Comparison of ENCODE assay signal across 9 cellular contexts in genomic region chr3:151170280-151170679, GRCh38. TPM values are rescaled to one million over a fixed set of nuclear protein-coding genes. Genes with fewer than 3 reads are reported as not detected.
DNase-seq lines count a peak whose midpoint lies in the region; ATAC-seq and TF ChIP-seq lines count a peak whose summit lies in the region.
"Not testable (repeated sequence)": the region's sequence is repeated elsewhere in the genome, so short reads cannot be mapped to it uniquely, and the experiment has no call there.
"Had no signal": no experiment of that assay in that cellular context is flagged by ENCODE, and none has a peak within 500 bp of the region (broad histone marks: within the 10 kb centered on the region; RNA-seq: fewer than 3 reads in every experiment).

No MANE protein-coding gene starts in this region.

- H3K4me3 ChIP-seq in lower lobe of right lung, sigmoid colon, stomach: not testable (repeated sequence)

- TF ChIP-seq POLR2A in sigmoid colon (IDR thresholded peaks at IDR 0.05); stomach (IDR thresholded peaks at IDR 0.05): not testable (repeated sequence)

- peaks cover 45 to 50% (median 47%) of the 10 kb centered on the region in 3 donors for H3K4me1 Mint-ChIP-seq in T-cell
- H3K4me1 Mint-ChIP-seq in activated CD8-positive, alpha-beta memory T cell treated with anti-CD3 and anti-CD28 coated beads, Interleukin-2, amount 10 ng/mL, durations not matched to agents 7 days and 5 days = peaks cover 51% of the 10 kb centered on the region
- H3K4me1 Mint-ChIP-seq in activated naive CD8-positive, alpha-beta T cell treated with anti-CD3 and anti-CD28 coated beads, Interleukin-2, amount 50 U/mL, for 24 hours = peaks cover 42% of the 10 kb centered on the region

- not testable (repeated sequence) for TF ChIP-seq EP300 in sigmoid colon (IDR thresholded peaks at IDR 0.05); stomach (IDR thresholded peaks at IDR 0.05)

- CTCF ChIA-PET in T-cell (lab: Charles Lee) = interaction anchor here (0.6 to 3.8 kb wide), 4 partner anchors 29 to 883 kb away, joined by 3 to 24 read pairs (median 5); no protein-coding TSS in a partner anchor
- CTCF ChIA-PET in activated CD8-positive, alpha-beta memory T cell treated with anti-CD3 and anti-CD28 coated beads, Interleukin-2, amount 10 ng/mL, durations not matched to agents 7 days and 5 days (lab: Charles Lee) = interaction anchor here (0.9 to 6.1 kb wide), 7 partner anchors 13 to 108 kb away, joined by 3 to 118 read pairs (median 7); partner anchors contain the start of genes GPR171 and P2RY14

- peak overlapping the region; percentile 84 to 89 for H3K27ac Mint-ChIP-seq in T-cell
- peak overlapping the region; percentile 94 for H3K27ac Mint-ChIP-seq in activated CD8-positive, alpha-beta memory T cell treated with anti-CD3 and anti-CD28 coated beads, Interleukin-2, amount 10 ng/mL, durations not matched to agents 7 days and 5 days
- peak overlapping the region; percentile 85 for H3K27ac Mint-ChIP-seq in activated naive CD8-positive, alpha-beta T cell treated with anti-CD3 and anti-CD28 coated beads, Interleukin-2, amount 50 U/mL, for 24 hours

- H3K9me3 ChIP-seq in lower lobe of right lung, sigmoid colon, stomach: not testable (repeated sequence)

- H3K4me1 ChIP-seq in lower lobe of right lung (peaks cover 28% of the 10 kb centered on the region), stomach (peaks cover 0 to 27% (median 4%) of the 10 kb centered on the region in 4 donors)
- H3K4me1 ChIP-seq in sigmoid colon = not testable (repeated sequence)

- not testable (repeated sequence) for H3K9me3 Mint-ChIP-seq in T-cell; activated CD8-positive, alpha-beta memory T cell treated with anti-CD3 and anti-CD28 coated beads, Interleukin-2, amount 10 ng/mL, durations not matched to agents 7 days and 5 days (ENCODE audit: low read depth); activated naive CD8-positive, alpha-beta T cell treated with anti-CD3 and anti-CD28 coated beads, Interleukin-2, amount 50 U/mL, for 24 hours

- not testable (repeated sequence) for H3K36me3 Mint-ChIP-seq in T-cell; activated CD8-positive, alpha-beta memory T cell treated with anti-CD3 and anti-CD28 coated beads, Interleukin-2, amount 10 ng/mL, durations not matched to agents 7 days and 5 days; activated naive CD8-positive, alpha-beta T cell treated with anti-CD3 and anti-CD28 coated beads, Interleukin-2, amount 50 U/mL, for 24 hours (ENCODE audit: low read depth)

- peak; percentile 3 for ATAC-seq in GM19025 (IDR thresholded peaks at IDR 0.05; ENCODE audit: low read depth, unreplicated experiment)
- not testable (repeated sequence) for ATAC-seq in T-cell (replicated peaks in 1 of 4); activated CD8-positive, alpha-beta memory T cell treated with anti-CD3 and anti-CD28 coated beads, Interleukin-2, amount 10 ng/mL, durations not matched to agents 7 days and 5 days; activated naive CD8-positive, alpha-beta T cell treated with anti-CD3 and anti-CD28 coated beads, Interleukin-2, amount 50 U/mL, for 24 hours; lower lobe of right lung

- not testable (repeated sequence) for TF ChIP-seq CTCF in lower lobe of right lung (IDR thresholded peaks at IDR 0.05); sigmoid colon (IDR thresholded peaks at IDR 0.05); stomach (IDR thresholded peaks at IDR 0.05)

- not testable (repeated sequence) for DNase-seq in T-cell; activated CD8-positive, alpha-beta memory T cell treated with anti-CD3 and anti-CD28 coated beads, Interleukin-2, amount 10 ng/mL, durations not matched to agents 7 days and 5 days; activated naive CD8-positive, alpha-beta T cell treated with anti-CD3 and anti-CD28 coated beads, Interleukin-2, amount 50 U/mL, for 24 hours; lower lobe of right lung; sigmoid colon; stomach

- 74 to 85% methylated on average over 7 of the region's 7 CpGs for WGBS in sigmoid colon, 2 donors
- WGBS in stomach, 5 donors = 69 to 87% (median 81%) methylated on average over 7 of the region's 7 CpGs

- intact Hi-C loops in lower lobe of right lung (cut with DNase I); sigmoid colon (cut with DNase I): not testable (repeated sequence)
- intact Hi-C loops in stomach (cut with DNase I; ENCODE audit: low total_unique reads) = loop anchor here (5.0 kb wide), 1 partner anchor 117 kb away; no protein-coding TSS in a partner anchor

- peak overlapping the region in 1 of 3 donors; percentile 74 for H3K4me3 Mint-ChIP-seq in T-cell
- H3K4me3 Mint-ChIP-seq in activated CD8-positive, alpha-beta memory T cell treated with anti-CD3 and anti-CD28 coated beads, Interleukin-2, amount 10 ng/mL, durations not matched to agents 7 days and 5 days = peak overlapping the region; percentile 57
- H3K4me3 Mint-ChIP-seq in activated naive CD8-positive, alpha-beta T cell treated with anti-CD3 and anti-CD28 coated beads, Interleukin-2, amount 50 U/mL, for 24 hours = peak overlapping the region; percentile 56

- H3K27me3 ChIP-seq in lower lobe of right lung (ENCODE audit: low read depth); sigmoid colon; stomach: not testable (repeated sequence)

- not testable (repeated sequence) for H3K27me3 Mint-ChIP-seq in T-cell; activated CD8-positive, alpha-beta memory T cell treated with anti-CD3 and anti-CD28 coated beads, Interleukin-2, amount 10 ng/mL, durations not matched to agents 7 days and 5 days; activated naive CD8-positive, alpha-beta T cell treated with anti-CD3 and anti-CD28 coated beads, Interleukin-2, amount 50 U/mL, for 24 hours

- not testable (repeated sequence) for H3K36me3 ChIP-seq in lower lobe of right lung, sigmoid colon, stomach

- POLR2A ChIA-PET in T-cell (lab: Charles Lee) = interaction anchor here in 1 of 2 donors (0.5 kb wide), 1 partner anchor 1187 kb away, joined by 3 read pairs; no protein-coding TSS in a partner anchor

- peak overlapping the region; percentile 64 for H3K27ac ChIP-seq in lower lobe of right lung
- H3K27ac ChIP-seq in sigmoid colon = peak overlapping the region; percentile 41 to 51 (median 47)
- H3K27ac ChIP-seq in stomach = peak overlapping the region in 4 of 5 donors; percentile 31 to 64 (median 42)

RNA-seq across cellular contexts. Expression of gene GPR171, which starts 32.7 kb away (rescaled TPM):
- total RNA-seq in T-cell = 10 to 100 TPM; 23.2 to 67.2 (median 51.9) TPM
- 100 to 1,000 TPM; 153 to 218 TPM for total RNA-seq in activated CD8-positive, alpha-beta memory T cell treated with anti-CD3 and anti-CD28 coated beads, Interleukin-2, amount 10 ng/mL, durations not matched to agents 7 days and 5 days
- 1.3 TPM for total RNA-seq in lower lobe of right lung
- total RNA-seq in sigmoid colon = 1 to 10 TPM in 1 of 4 donors, under 1 TPM in 2, not detected in 1; 0.41 to 2.6 (median 0.55) TPM
- 1 to 10 TPM in 1 of 3 donors, under 1 TPM in 1, not detected in 1; 0.46 to 8.9 TPM for polyA plus RNA-seq in sigmoid colon
- total RNA-seq in stomach = 10 to 100 TPM in 3 of 5 donors, under 1 TPM in 1, not detected in 1; 0.73 to 37.5 (median 20.5) TPM
- 1 to 10 TPM in 2 of 3 donors, under 1 TPM in 1; 0.44 to 1.4 (median 1.3) TPM for polyA plus RNA-seq in stomach
- total RNA-seq: SJCRH30 had no signal
- polyA plus RNA-seq: neural cell had no signal
